ENCODE assay signal across 29 cellular contexts in the genomic region with DNA sequence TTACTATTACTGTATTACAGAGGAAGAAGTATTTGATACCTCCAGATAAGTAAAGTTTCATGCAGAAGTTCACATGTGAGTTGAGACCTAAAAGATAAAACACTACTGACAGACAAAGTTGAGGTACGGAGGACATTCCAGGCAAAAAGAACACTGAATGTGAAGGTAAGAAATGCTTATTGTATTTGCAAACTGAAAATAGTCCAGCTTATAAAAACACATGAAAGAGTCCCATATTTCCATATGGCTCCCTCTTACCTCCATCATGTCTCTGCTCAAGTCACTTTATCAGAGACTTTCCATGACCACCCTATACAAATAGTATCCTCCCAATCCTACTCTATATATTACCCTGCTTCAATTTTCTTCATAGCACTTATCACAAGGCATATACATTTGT.
"Had no signal": no experiment of that assay in that cellular context is flagged by ENCODE, and none has a peak within 500 bp of the region (broad histone marks: within the 10 kb centered on the region; RNA-seq: fewer than 3 reads in every experiment).

No MANE protein-coding gene starts in this region.

- H3K4me1 ChIP-seq: adrenal gland, ascending aorta, body of pancreas, breast epithelium had no signal

- H3K4me3 ChIP-seq: adrenal gland, ascending aorta, body of pancreas, breast epithelium, cardiac muscle cell had no signal

- ATAC-seq: activated naive CD8-positive, alpha-beta T cell treated with anti-CD3 and anti-CD28 coated beads, Interleukin-2, amount 50 U/mL, for 24 hours; activated T-cell treated with anti-CD3 and anti-CD28 coated beads, Interleukin-2, amount 50 U/mL, for 4 hours; activated T-cell treated with anti-CD3 and anti-CD28 coated beads, Interleukin-2, amount 50 U/mL, for 72 hours; body of pancreas had no signal

- H3K9me3 ChIP-seq: adrenal gland, ascending aorta, body of pancreas, breast epithelium had no signal

- H3K27me3 ChIP-seq: adrenal gland, ascending aorta, body of pancreas, brain microvascular endothelial cell, breast epithelium, cardiac muscle cell had no signal

- H3K27ac ChIP-seq: adrenal gland, ascending aorta, body of pancreas, brain microvascular endothelial cell, breast epithelium, cardiac muscle cell had no signal

- DNase-seq: activated effector memory CD4-positive, alpha-beta T cell treated with anti-CD3 and anti-CD28 coated beads, Interleukin-2, amount 50 U/mL, for 16 hours; activated effector memory CD4-positive, alpha-beta T cell treated with Interleukin-2 at 50 U/mL for 16 hours; activated gamma-delta T cell; activated gamma-delta T cell treated with Interleukin-2 at 50 U/mL for 16 hours; activated naive CD4-positive, alpha-beta T cell; activated naive CD4-positive, alpha-beta T cell treated with anti-CD3 and anti-CD28 coated beads for 36 hours; activated naive CD4-positive, alpha-beta T cell treated with anti-CD3 and anti-CD28 coated beads, Interleukin-2, amount 10 ng/mL, durations not matched to agents 7 days and 5 days; activated naive CD4-positive, alpha-beta T cell treated with anti-CD3 and anti-CD28 coated beads, Interleukin-2, amount 50 U/mL, for 16 hours; activated naive CD4-positive, alpha-beta T cell treated with Interleukin-2 at 50 U/mL for 16 hours; activated naive CD8-positive, alpha-beta T cell treated with anti-CD3 and anti-CD28 coated beads for 36 hours; activated naive CD8-positive, alpha-beta T cell treated with anti-CD3 and anti-CD28 coated beads, Interleukin-2, amount 10 ng/mL, durations not matched to agents 7 days and 5 days; activated naive CD8-positive, alpha-beta T cell treated with anti-CD3 and anti-CD28 coated beads, Interleukin-2, amount 50 U/mL, for 24 hours; activated T-cell treated with anti-CD3 and anti-CD28 coated beads, Interleukin-2, amount 50 U/mL, for 24 hours; activated T-cell treated with anti-CD3 and anti-CD28 coated beads, Interleukin-2, amount 50 U/mL, for 4 hours; activated T-cell treated with anti-CD3 and anti-CD28 coated beads, Interleukin-2, amount 50 U/mL, for 48 hours; activated T-cell treated with anti-CD3 and anti-CD28 coated beads, Interleukin-2, amount 50 U/mL, for 72 hours; adrenal gland; amniotic stem cell; amygdala; anterior cingulate cortex; aorta; body of pancreas; brain microvascular endothelial cell; caudate nucleus; central memory CD4-positive, alpha-beta T cell; cerebellar nuclear complex had no signal
